23 cellular contexts compared by ENCODE assay signal in the genomic region with DNA sequence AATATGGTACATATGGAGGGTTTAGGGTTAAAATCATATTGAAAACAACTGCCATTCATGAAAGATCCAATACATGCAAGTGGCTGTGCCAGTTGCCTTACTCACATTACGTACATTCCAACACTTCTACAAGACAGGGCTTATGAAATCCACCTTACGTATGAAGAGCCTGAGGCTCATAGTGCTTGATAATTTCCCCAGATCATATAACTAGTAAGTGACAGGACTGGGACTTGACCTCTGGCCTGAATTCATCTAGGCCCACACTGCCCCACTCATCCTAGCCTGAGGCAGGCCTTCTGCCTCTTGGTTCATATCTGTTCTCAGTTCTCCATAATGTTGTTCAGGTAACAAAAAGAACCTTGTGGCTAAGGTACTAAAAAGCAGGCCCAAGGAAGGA.
"Had no signal": no experiment of that assay in that cellular context is flagged by ENCODE, and none has a peak within 500 bp of the region (broad histone marks: within the 10 kb centered on the region; RNA-seq: fewer than 3 reads in every experiment).

No MANE protein-coding gene starts in this region.

- H3K4me1 Mint-ChIP-seq: naive B cell; neural crest cell; stimulated activated naive CD8-positive, alpha-beta T cell treated with anti-CD3 and anti-CD28 coated beads, Interleukin-15, amount 100 ng/mL, for 72 hours had no signal

- DNase-seq: cortex of kidney; hypothalamus; kidney; mesenchymal stem cell; mucosa of descending colon; naive B cell; pancreas; right lobe of liver; small intestine; stimulated activated CD4-positive, alpha-beta T cell treated with anti-CD3 and anti-CD28 coated beads, Interleukin-15, amount 100 ng/mL, for 24 hours; stimulated activated CD4-positive, alpha-beta T cell treated with anti-CD3 and anti-CD28 coated beads, Interleukin-2, amount 100 ng/mL, for 48 hours; stimulated activated CD8-positive, alpha-beta memory T cell treated with anti-CD3 and anti-CD28 coated beads, Interleukin-4, amount 100 ng/mL, for 48 hours; stimulated activated naive CD4-positive, alpha-beta T cell; stimulated activated naive CD8-positive, alpha-beta T cell treated with anti-CD3 and anti-CD28 coated beads, Interleukin-15, amount 100 ng/mL, for 72 hours; transverse colon had no signal

- H3K27me3 ChIP-seq: neutrophil, pancreas, right lobe of liver, suprapubic skin, transverse colon, vagina had no signal

- H3K4me3 ChIP-seq: lung, mucosa of descending colon, pancreas, right lobe of liver, suprapubic skin, transverse colon, vagina had no signal

- H3K9me3 ChIP-seq: mucosa of descending colon, neutrophil, pancreas, right lobe of liver, suprapubic skin, transverse colon, vagina had no signal

- H3K4me1 ChIP-seq: pancreas, right lobe of liver, suprapubic skin, transverse colon, vagina had no signal

- H3K27me3 Mint-ChIP-seq: naive B cell; natural killer cell treated with Interleukin-12 subunit alpha and Interleukin-12 subunit beta and Interleukin-15 and Interleukin-18, amount 100 ng/mL, for 72 hours; stimulated activated naive CD8-positive, alpha-beta T cell treated with anti-CD3 and anti-CD28 coated beads, Interleukin-15, amount 100 ng/mL, for 72 hours had no signal

- H3K27ac ChIP-seq: neutrophil, pancreas, right lobe of liver, suprapubic skin, transverse colon, vagina had no signal

- H3K4me3 Mint-ChIP-seq: mesothelial cell of epicardium; naive B cell; natural killer cell treated with Interleukin-12 subunit alpha and Interleukin-12 subunit beta and Interleukin-15 and Interleukin-18, amount 100 ng/mL, for 72 hours; neural crest cell; stimulated activated naive CD8-positive, alpha-beta T cell treated with anti-CD3 and anti-CD28 coated beads, Interleukin-15, amount 100 ng/mL, for 72 hours had no signal

- FAIRE-seq: frontal cortex, kidney, pancreas, small intestine had no signal

- H3K27ac Mint-ChIP-seq: mesothelial cell of epicardium; naive B cell; natural killer cell treated with Interleukin-12 subunit alpha and Interleukin-12 subunit beta and Interleukin-15 and Interleukin-18, amount 100 ng/mL, for 72 hours; stimulated activated naive CD8-positive, alpha-beta T cell treated with anti-CD3 and anti-CD28 coated beads, Interleukin-15, amount 100 ng/mL, for 72 hours had no signal

- H3K36me3 Mint-ChIP-seq: mesothelial cell of epicardium; naive B cell; natural killer cell treated with Interleukin-12 subunit alpha and Interleukin-12 subunit beta and Interleukin-15 and Interleukin-18, amount 100 ng/mL, for 72 hours had no signal

- H3K9me3 Mint-ChIP-seq: natural killer cell treated with Interleukin-12 subunit alpha and Interleukin-12 subunit beta and Interleukin-15 and Interleukin-18, amount 100 ng/mL, for 72 hours; neural crest cell; stimulated activated naive CD8-positive, alpha-beta T cell treated with anti-CD3 and anti-CD28 coated beads, Interleukin-15, amount 100 ng/mL, for 72 hours had no signal

- H3K36me3 ChIP-seq: neutrophil, pancreas, right lobe of liver, suprapubic skin, transverse colon, vagina had no signal
